In genomic region chr17:44872131-44872768, GRCh38 we compare ENCODE assay signal across 2 cellular contexts.
TF ChIP-seq lines count a peak whose summit lies in the region.

No MANE protein-coding gene starts in this region.

TF ChIP-seq in SK-N-SH treated with all-trans-retinoic acid at 6 μM for 48 hours, 23 proteins besides CTCF, POLR2A, EP300 and RAD21 (continued from another document):
- TF ChIP-seq POU6F1 (CRISPR knock-in tag; IDR thresholded peaks at IDR 0.05; ENCODE audit: borderline replicate concordance, low read depth) = no peak
- TF ChIP-seq ARNTL (CRISPR knock-in tag; IDR thresholded peaks at IDR 0.05; ENCODE audit: borderline replicate concordance, low read depth) = no peak
- TF ChIP-seq TSHZ2 (CRISPR knock-in tag; IDR thresholded peaks at IDR 0.05) = no peak
- no peak for TF ChIP-seq PPARA (CRISPR knock-in tag; IDR thresholded peaks at IDR 0.05; ENCODE audit: borderline replicate concordance)

TF ChIP-seq in SK-N-SH, 30 proteins besides CTCF, POLR2A, EP300 and RAD21 (continued from another document):
- no peak for TF ChIP-seq POLR2AphosphoS5 (IDR thresholded peaks at IDR 0.05; ENCODE audit: low read depth, low read length)
